ENCODE assay signal across 8 cellular contexts in genomic region chr6:141988954-141989705, GRCh38.
A peak's percentile ranks its signal among the peaks of the same experiment; 100 is the strongest.
DNase-seq lines count a peak whose midpoint lies in the region; ATAC-seq, FAIRE-seq and TF ChIP-seq lines count a peak whose summit lies in the region.

No MANE protein-coding gene starts in this region.

- DNase-seq in AG20443 (ENCODE audit: low spot score) = peak; percentile 76
- DNase-seq in GM13976 (ENCODE audit: low spot score) = peak; percentile 35
- peak; percentile 28 for DNase-seq in MM.1S
- no peak for DNase-seq in esophagus muscularis mucosa (ENCODE audit: extremely low spot score)
- peak; percentile 38 for DNase-seq in pons (ENCODE audit: low spot score)
- DNase-seq in omental fat pad (ENCODE audit: low spot score) = no peak

- no peak for TF ChIP-seq POLR2A in esophagus muscularis mucosa (IDR thresholded peaks at IDR 0.05; ENCODE audit: low read depth)

- H3K4me3 ChIP-seq in MM.1S (ENCODE audit: low read length) (no peak overlapping the region), esophagus muscularis mucosa (no peak overlapping the region)

- H3F3A ChIP-seq in MM.1S (ENCODE audit: insufficient read depth, low read length) = no peaks in the 10 kb centered on the region

- H3K79me2 ChIP-seq in MM.1S (ENCODE audit: low read length) = no peaks in the 10 kb centered on the region

- H4K20me1 ChIP-seq in MM.1S (ENCODE audit: insufficient read depth, low read length) = no peaks in the 10 kb centered on the region

- no peak for TF ChIP-seq CTCF in GM13976 (IDR thresholded peaks at IDR 0.05; ENCODE audit: borderline replicate concordance, control extremely low read depth, extremely low read depth, insufficient read depth, missing control alignments)
- peak; percentile 65 for TF ChIP-seq CTCF in MM.1S (IDR thresholded peaks at IDR 0.05; ENCODE audit: low read length)
- TF ChIP-seq CTCF in esophagus muscularis mucosa (IDR thresholded peaks at IDR 0.05) = peak; percentile 26 to 60 (median 48)
- TF ChIP-seq CTCF in omental fat pad (IDR thresholded peaks at IDR 0.05) = no peak

- H3K9me2 ChIP-seq in MM.1S (replicated peaks; ENCODE audit: insufficient read depth, low read length) = no peaks in the 10 kb centered on the region

- no peaks in the 10 kb centered on the region for H3K9me3 ChIP-seq in MM.1S (replicated peaks; ENCODE audit: insufficient read depth, low read length)
- no peaks in the 10 kb centered on the region for H3K9me3 ChIP-seq in esophagus muscularis mucosa

- no peak overlapping the region for H3K9ac ChIP-seq in MM.1S (ENCODE audit: low read length)

- H3K4me1 ChIP-seq in MM.1S (ENCODE audit: low read length) (no peaks in the 10 kb centered on the region), esophagus muscularis mucosa (no peaks in the 10 kb centered on the region)

- no peak overlapping the region for H3K4me2 ChIP-seq in MM.1S (ENCODE audit: low read depth, low read length)

- peak; percentile 74 for ATAC-seq in HG02623 (IDR thresholded peaks at IDR 0.05; ENCODE audit: unreplicated experiment)
- no peak for ATAC-seq in omental fat pad (ENCODE audit: low FRiP score)

- H3K27me3 ChIP-seq in MM.1S (replicated peaks; ENCODE audit: insufficient read depth, low read length) (no peaks in the 10 kb centered on the region), esophagus muscularis mucosa (no peaks in the 10 kb centered on the region)

- no peak for TF ChIP-seq EP300 in esophagus muscularis mucosa (IDR thresholded peaks at IDR 0.05)

- in situ Hi-C loops in GM13976 (cut with MboI; ENCODE audit: low sequenced_read_pairs, unreplicated experiment) = loop anchor here (25.0 kb wide), 1 partner anchor 123 kb away; no protein-coding TSS in a partner anchor

- H3K27ac ChIP-seq in MM.1S (ENCODE audit: low read length) = no peak overlapping the region
- H3K27ac ChIP-seq in esophagus muscularis mucosa (replicated peaks in 1 of 4) = no peak overlapping the region

- H3K36me3 ChIP-seq in MM.1S (replicated peaks; ENCODE audit: insufficient read depth, low read length) (no peaks in the 10 kb centered on the region), esophagus muscularis mucosa (no peaks in the 10 kb centered on the region)

- intact Hi-C loops in esophagus muscularis mucosa (cut with DNase I) = loop anchor here (10.0 kb wide), 1 partner anchor 126 kb away; no protein-coding TSS in a partner anchor

- WGBS in esophagus muscularis mucosa = 44% methylated on average over 2 of the region's 2 CpGs

- no peak overlapping the region for H2AFZ ChIP-seq in MM.1S (ENCODE audit: low read length)

- FAIRE-seq in TTC549 (lab: Jason Lieb, UNC) = peak; percentile 40

Comparison
In these comparisons a context has a peak if more than half of its experiments do, and no peak if none do; other contexts are left out.
1. DNase-seq: peak in AG20443 (single experiment), GM13976 (single experiment), MM.1S (single experiment) and pons (single experiment); none in esophagus muscularis mucosa (single experiment) and omental fat pad (single experiment).
2. CTCF ChIP-seq: peak in MM.1S (single experiment) and esophagus muscularis mucosa (3 of 3); none in GM13976 (single experiment) and omental fat pad (0 of 3).